14 cellular contexts compared by ENCODE assay signal in the genomic region with DNA sequence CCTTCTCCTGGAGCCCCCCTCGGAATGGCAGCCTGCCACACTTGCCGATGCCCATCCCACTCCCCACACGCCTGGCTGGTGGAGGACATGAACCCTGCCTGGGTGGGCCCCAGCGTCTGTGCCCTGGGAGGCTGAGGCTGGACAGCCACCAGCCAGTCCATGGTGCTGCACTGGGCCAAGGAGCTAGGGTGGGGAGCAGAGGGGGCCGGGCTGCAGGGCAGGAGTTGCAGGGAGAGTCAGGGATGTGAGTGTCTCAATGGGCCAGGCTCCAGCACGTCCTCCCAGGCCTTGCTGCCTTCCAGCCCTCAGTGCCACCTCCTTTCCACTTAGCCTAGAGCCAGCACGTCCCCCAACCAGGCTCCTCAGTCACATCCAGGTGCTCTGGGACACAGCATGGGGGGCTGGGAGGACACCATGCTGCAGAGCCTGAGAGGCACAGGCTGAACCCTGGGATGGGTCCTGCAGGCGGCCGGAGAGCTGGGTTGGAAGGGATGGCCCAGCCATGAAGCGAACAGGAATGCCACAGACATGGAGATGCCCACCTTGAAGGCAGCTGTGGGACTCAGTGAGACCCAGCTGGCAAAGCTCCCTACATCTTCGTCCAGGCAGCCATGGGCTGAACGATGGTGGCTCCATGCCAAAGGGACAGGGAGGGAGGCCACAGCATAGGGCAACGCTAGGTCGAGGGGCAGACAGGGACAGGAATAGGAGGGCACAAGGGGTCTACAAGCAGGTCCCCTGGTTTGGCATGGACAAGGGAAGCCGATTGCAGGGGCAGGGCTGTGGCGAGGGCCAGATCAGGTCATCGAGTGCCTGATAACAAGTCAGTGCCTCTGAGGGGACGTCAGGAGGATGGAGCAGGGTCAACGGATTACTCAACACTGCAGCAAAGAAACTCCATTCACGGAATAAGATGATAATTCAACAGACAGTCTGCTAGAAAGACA. TPM values are rescaled to one million over a fixed set of nuclear protein-coding genes. Genes with fewer than 3 reads are reported as not detected.
DNase-seq lines count a peak whose midpoint lies in the region; ATAC-seq and TF ChIP-seq lines count a peak whose summit lies in the region.
"Had no signal": no experiment of that assay in that cellular context is flagged by ENCODE, and none has a peak within 500 bp of the region (broad histone marks: within the 10 kb centered on the region; RNA-seq: fewer than 3 reads in every experiment).

No MANE protein-coding gene starts in this region.

- dilution Hi-C loops in IMR-90 (cut with HindIII; ENCODE audit: low sequenced_read_pairs, unreplicated experiment): no loop called here

- in situ Hi-C loops in IMR-90 (cut with MboI; ENCODE audit: low sequenced_read_pairs): no loop called here

- no peak for TF ChIP-seq RAD21 in IMR-90 (IDR thresholded peaks at IDR 0.05; ENCODE audit: low read length)

- H3K18ac ChIP-seq in IMR-90 (ENCODE audit: low read depth, low read length): peak overlapping the region; percentile 47; the same call in 1 of the 2 replicates

- peaks cover 25 to 63% (median 55%) of the 10 kb centered on the region in 10 experiments for H3K4me1 ChIP-seq in BLaER1 treated with 17β-estradiol and CSF1 and Interleukin-3, amounts not matched to agents 10 nM and 100 nM
- H3K4me1 ChIP-seq in IMR-90 (ENCODE audit: control insufficient read depth, insufficient read depth, low read length) (peaks cover 11% of the 10 kb centered on the region), osteoblast (ENCODE audit: insufficient read depth, low read length) (no peaks in the 10 kb centered on the region)
- H3K4me1 ChIP-seq in effector memory CD4-positive, alpha-beta T cell (ENCODE audit: control insufficient read depth, insufficient read depth, low read length, poor library complexity, severe bottlenecking): peaks cover 34% of the 10 kb centered on the region
- H3K4me1 ChIP-seq: Caco-2, SJSA1 had no signal

- no peaks in the 10 kb centered on the region; a peak in 1 of 22 replicates for H3K36me3 ChIP-seq in BLaER1 treated with 17β-estradiol and CSF1 and Interleukin-3, amounts not matched to agents 10 nM and 100 nM
- H3K36me3 ChIP-seq in IMR-90 (ENCODE audit: control insufficient read depth, insufficient read depth, low read length) (no peaks in the 10 kb centered on the region), osteoblast (ENCODE audit: insufficient read depth, low read length) (no peaks in the 10 kb centered on the region)
- no peaks in the 10 kb centered on the region for H3K36me3 ChIP-seq in effector memory CD4-positive, alpha-beta T cell (ENCODE audit: control insufficient read depth, insufficient read depth, low read length)
- H3K36me3 ChIP-seq: MG63, SJSA1 had no signal

- no peak overlapping the region; the same call in 1 of the 2 replicates for H4K5ac ChIP-seq in IMR-90 (ENCODE audit: low read depth, low read length)

- peak overlapping the region; percentile 82 for H2AK5ac ChIP-seq in IMR-90 (ENCODE audit: low read depth, low read length)

- peak overlapping the region in 9 of 11 experiments; percentile 74 to 95 (median 90); a peak in 19 of 22 replicates for H3K4me2 ChIP-seq in BLaER1 treated with 17β-estradiol and CSF1 and Interleukin-3, amounts not matched to agents 10 nM and 100 nM
- H3K4me2 ChIP-seq in IMR-90 (ENCODE audit: low read depth, low read length) (no peak overlapping the region; the same call in 1 of the 2 replicates), osteoblast (ENCODE audit: insufficient read depth, low read length) (no peak overlapping the region)

- H2BK120ac ChIP-seq in IMR-90 (ENCODE audit: low read depth, low read length): peak overlapping the region; percentile 74

- peak overlapping the region in 2 of 11 experiments; percentile 0 to 26; a peak in 3 of 22 replicates for H3K27ac ChIP-seq in BLaER1 treated with 17β-estradiol and CSF1 and Interleukin-3, amounts not matched to agents 10 nM and 100 nM
- peak overlapping the region; percentile 56; the same call in 1 of the 2 replicates for H3K27ac ChIP-seq in IMR-90 (ENCODE audit: insufficient read depth, low read length)
- H3K27ac ChIP-seq in effector memory CD4-positive, alpha-beta T cell (ENCODE audit: insufficient read depth, low read length, poor library complexity, severe bottlenecking): peak overlapping the region; percentile 73
- no peak overlapping the region for H3K27ac ChIP-seq in osteoblast (ENCODE audit: low read depth, low read length)
- H3K27ac ChIP-seq: SJSA1 had no signal

- 0 out of 2 replicates have a peak overlapping the region, but pooled peaks have one; percentile 31 for H2BK20ac ChIP-seq in IMR-90 (ENCODE audit: low read depth, low read length)

- H3K79me1 ChIP-seq in IMR-90 (ENCODE audit: low read depth in 1 of 2, low read length in 2 of 2): no peaks in the 10 kb centered on the region

- H3K56ac ChIP-seq in IMR-90 (ENCODE audit: extremely low read depth, insufficient read depth, low read length): no peak overlapping the region

- H4K20me1 ChIP-seq in BLaER1 treated with 17β-estradiol and CSF1 and Interleukin-3, amounts not matched to agents 10 nM and 100 nM: peaks cover 0 to 24% (median 0%) of the 10 kb centered on the region in 11 experiments; a peak in 5 of 22 replicates
- H4K20me1 ChIP-seq in IMR-90 (ENCODE audit: insufficient read depth, low read length): peaks cover 8% of the 10 kb centered on the region; the same call in 1 of the 2 replicates
- no peaks in the 10 kb centered on the region for H4K20me1 ChIP-seq in osteoblast (ENCODE audit: insufficient read depth, low read length)

- 75% methylated on average over 8 of the region's 20 CpGs; no CpG with 5 or more reads in 1 of the 2 experiments for WGBS in IMR-90 (ENCODE audit: extremely low coverage in 2 of 2, insufficient read length in 1 of 2), 2 experiments

- H3K4me3 ChIP-seq in BLaER1 treated with 17β-estradiol and CSF1 and Interleukin-3, amounts not matched to agents 10 nM and 100 nM: no peak overlapping the region
- H3K4me3 ChIP-seq in IMR-90 (ENCODE audit: insufficient read depth, low read depth, low read length): no peak overlapping the region
- H3K4me3 ChIP-seq in effector memory CD4-positive, alpha-beta T cell (ENCODE audit: insufficient read depth, low read depth, low read length, poor library complexity, severe bottlenecking): no peak overlapping the region
- no peak overlapping the region for H3K4me3 ChIP-seq in osteoblast (ENCODE audit: insufficient read depth, low read length)
- H3K4me3 ChIP-seq: MG63, SJSA1 had no signal

- peak overlapping the region; percentile 40 for H3K4ac ChIP-seq in IMR-90 (ENCODE audit: low read depth, low read length)

- no peak for DNase-seq in IMR-90
- no peak for DNase-seq in effector memory CD4-positive, alpha-beta T cell
- DNase-seq in osteoblast (ENCODE audit: insufficient read length, low spot score, missing footprints): peak; percentile 47
- DNase-seq in NCI-H1092 (lab: John Stamatoyannopoulos, UW): no peak
- DNase-seq in COR-L47 (lab: John Stamatoyannopoulos, UW): no peak
- DNase-seq in GF-D8 (lab: John Stamatoyannopoulos, UW): no peak
- DNase-seq: Caco-2, islet precursor cell, MG63 had no signal

- POLR2A ChIA-PET in IMR-90 (lab: Charles Lee; ENCODE audit: unreplicated experiment): interaction anchor here (1.1 kb wide), 1 partner anchor 30 kb away, joined by 3 read pairs; no protein-coding TSS in a partner anchor

- peak; percentile 14; the same call in 1 of the 2 replicates for ATAC-seq in IMR-90 (ENCODE audit: low read depth)
- no peak for ATAC-seq in GM19397 (IDR thresholded peaks at IDR 0.05; ENCODE audit: unreplicated experiment)
- ATAC-seq: HCT116, WTC11 had no signal

- H3K27me3 ChIP-seq in BLaER1 treated with 17β-estradiol and CSF1 and Interleukin-3, amounts not matched to agents 10 nM and 100 nM: peaks cover 0 to 13% (median 0%) of the 10 kb centered on the region in 11 experiments; a peak in 4 of 22 replicates
- H3K27me3 ChIP-seq in IMR-90 (ENCODE audit: control insufficient read depth, insufficient read depth, low read length) (no peaks in the 10 kb centered on the region), osteoblast (ENCODE audit: insufficient read depth, low read length) (no peaks in the 10 kb centered on the region)
- H3K27me3 ChIP-seq in effector memory CD4-positive, alpha-beta T cell (replicated peaks; ENCODE audit: control insufficient read depth, insufficient read depth, low read length, poor library complexity, severe bottlenecking): no peaks in the 10 kb centered on the region
- H3K27me3 ChIP-seq: MG63, SJSA1 had no signal

- no peak overlapping the region for H2BK15ac ChIP-seq in IMR-90 (ENCODE audit: low read depth, low read length)

- no peak overlapping the region; a peak in 1 of 22 replicates for H3K9ac ChIP-seq in BLaER1 treated with 17β-estradiol and CSF1 and Interleukin-3, amounts not matched to agents 10 nM and 100 nM
- H3K9ac ChIP-seq in IMR-90 (ENCODE audit: low read depth, low read length): no peak overlapping the region

- CTCF ChIA-PET in IMR-90 (lab: Yijun Ruan, JAX): interaction anchor here (0.8 kb wide), 1 partner anchor 10 kb away, joined by 3 read pairs; no protein-coding TSS in a partner anchor

- H3K23ac ChIP-seq in IMR-90 (ENCODE audit: low read depth, low read length): peak overlapping the region; percentile 48; the same call in 1 of the 2 replicates

- no peak overlapping the region; the same call in 1 of the 2 replicates for H4K91ac ChIP-seq in IMR-90 (ENCODE audit: insufficient read depth, low read depth, low read length)

- H4K8ac ChIP-seq in IMR-90 (ENCODE audit: low read depth in 2 of 2, low read length in 2 of 2): 0 out of 4 replicates have a peak overlapping the region, but pooled peaks of 1 of the 2 experiments have one; percentile 33

- TF ChIP-seq CTCF in IMR-90 (conservative IDR thresholded peaks at IDR 0.05; ENCODE audit: low read depth, low read length): no peak
- TF ChIP-seq CTCF in osteoblast (IDR thresholded peaks at IDR 0.05; ENCODE audit: extremely low read depth, low read depth, low read length): no peak

- intact Hi-C loops in IMR-90 (cut with micrococcal nuclease): no loop called here

- H3K9me1 ChIP-seq in IMR-90 (ENCODE audit: insufficient read depth, low read length): peaks cover 2% of the 10 kb centered on the region; the same call in 1 of the 2 replicates

- H2AFZ ChIP-seq in IMR-90 (replicated peaks; ENCODE audit: low read length, poor library complexity): peak overlapping the region; percentile 54
- H2AFZ ChIP-seq in osteoblast (ENCODE audit: low read length): no peak overlapping the region

- no peak for TF ChIP-seq POLR2A in IMR-90 (IDR thresholded peaks at IDR 0.05; ENCODE audit: low read depth, low read length)

- H3K14ac ChIP-seq in IMR-90 (replicated peaks; ENCODE audit: low read depth, low read length): no peak overlapping the region; the same call in 1 of the 2 replicates

- H3K9me3 ChIP-seq in BLaER1 treated with 17β-estradiol and CSF1 and Interleukin-3, amounts not matched to agents 10 nM and 100 nM (replicated peaks in 1 of 11): peaks cover 0 to 10% (median 4%) of the 10 kb centered on the region in 11 experiments; a peak in 7 of 22 replicates
- H3K9me3 ChIP-seq in IMR-90 (ENCODE audit: control insufficient read depth, insufficient read depth, low read length) (no peaks in the 10 kb centered on the region), osteoblast (ENCODE audit: low read depth, low read length) (no peaks in the 10 kb centered on the region)
- no peaks in the 10 kb centered on the region for H3K9me3 ChIP-seq in effector memory CD4-positive, alpha-beta T cell (ENCODE audit: control insufficient read depth, low read length)
- H3K9me3 ChIP-seq: Caco-2, MG63, SJSA1 had no signal

- peak overlapping the region; percentile 37 for H2AK9ac ChIP-seq in IMR-90 (replicated peaks; ENCODE audit: low read depth, low read length, poor library complexity)

- BruUV-seq in IMR-90 (replicated peaks; lab: Mats Ljungman, UMichigan): no TSS peak

- no peaks in the 10 kb centered on the region for H3K79me2 ChIP-seq in osteoblast (ENCODE audit: insufficient read depth, low read length)

- H2BK5ac ChIP-seq in IMR-90 (ENCODE audit: low read depth, low read length, poor library complexity, severe bottlenecking): no peak overlapping the region

RNA-seq across cellular contexts. Expression of a gene that starts 30.1 kb away (rescaled TPM):
- 22.8 and 25.6 TPM in 2 replicates for total RNA-seq in IMR-90 (2012; rRNA removed)
- 54.4 and 63.6 TPM in 2 replicates for polyA plus RNA-seq in IMR-90 (2012; rRNA removed)
- polyA plus RNA-seq in IMR-90 (2012; cell fraction: cytosol; rRNA removed): 57.4 and 87.5 TPM in 2 replicates
- polyA plus RNA-seq in IMR-90 (2012; cell fraction: nucleus; rRNA removed; ENCODE audit: low replicate concordance): 81.6 and 159 TPM in 2 replicates
- total RNA-seq in osteoblast: 53.3 and 56.8 TPM in 2 replicates

RNA-seq across cellular contexts. Expression of a gene that starts 50.1 kb away (rescaled TPM):
- total RNA-seq in IMR-90 (2012; rRNA removed) (4.3 and 6.9 TPM in 2 replicates), osteoblast (8.7 and 9.7 TPM in 2 replicates)
- polyA plus RNA-seq in IMR-90 (2012; rRNA removed): 3.6 and 4.8 TPM in 2 replicates
- polyA plus RNA-seq in IMR-90 (2012; cell fraction: cytosol; rRNA removed): 3.0 and 5.8 TPM in 2 replicates
- 9.9 and 13.2 TPM in 2 replicates for polyA plus RNA-seq in IMR-90 (2012; cell fraction: nucleus; rRNA removed; ENCODE audit: low replicate concordance)

RNA-seq across cellular contexts. Expression of a gene that starts 50.1 kb away (rescaled TPM):
- 0.72 and 1.1 TPM in 2 replicates for total RNA-seq in IMR-90 (2012; rRNA removed)
- polyA plus RNA-seq in IMR-90 (2012; rRNA removed): 0.63 and 0.82 TPM in 2 replicates
- 0.03 and 0.63 TPM in 2 replicates for polyA plus RNA-seq in IMR-90 (2012; cell fraction: cytosol; rRNA removed)
- 3.3 and 5.4 TPM in 2 replicates for polyA plus RNA-seq in IMR-90 (2012; cell fraction: nucleus; rRNA removed; ENCODE audit: low replicate concordance)
- 2.9 and 4.1 TPM in 2 replicates for total RNA-seq in osteoblast

Comparison
In these comparisons a context has a peak if more than half of its experiments do, and no peak if none do; other contexts are left out.
1. H3K4me2 ChIP-seq: peak in BLaER1 treated with 17β-estradiol and CSF1 and Interleukin-3, amounts not matched to agents 10 nM and 100 nM (9 of 11); none in IMR-90 (single experiment) and osteoblast (single experiment).